Comparison of ENCODE assay signal across 20 cellular contexts in the genomic region with DNA sequence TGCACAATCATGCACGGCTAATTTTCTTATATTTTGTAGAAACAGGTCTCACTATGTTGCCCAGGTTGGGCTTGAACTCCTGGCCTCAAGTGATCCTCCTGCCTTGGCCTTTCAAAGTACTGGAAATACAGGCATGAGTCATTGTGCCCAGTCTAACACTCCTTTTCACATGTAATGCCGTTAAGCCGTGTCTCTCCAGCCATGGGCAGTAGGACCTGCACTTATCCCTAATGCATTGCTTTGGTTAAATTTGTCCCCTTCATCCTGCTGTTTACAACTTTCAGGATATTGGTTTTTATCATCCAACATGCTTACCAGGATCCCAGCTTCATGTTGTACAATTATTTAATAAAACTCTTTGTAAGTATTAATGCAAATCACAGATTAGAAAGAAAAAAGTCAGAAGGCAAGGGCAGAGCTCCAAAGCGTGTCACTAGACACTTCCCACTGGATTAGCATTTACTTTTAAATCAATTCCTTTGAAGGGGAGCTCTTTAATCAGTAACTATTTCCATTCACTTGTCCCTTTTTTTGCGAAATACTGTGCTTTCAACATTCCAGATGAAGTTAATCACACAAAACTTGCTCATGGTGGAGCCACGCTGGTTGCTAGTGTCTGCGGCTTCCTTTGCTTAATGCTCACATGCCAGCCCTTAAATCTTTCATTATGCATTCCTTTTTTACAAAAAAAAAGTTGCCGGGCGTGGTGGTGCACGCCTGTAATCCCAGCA.
"Had no signal": no experiment of that assay in that cellular context is flagged by ENCODE, and none has a peak within 500 bp of the region (broad histone marks: within the 10 kb centered on the region; RNA-seq: fewer than 3 reads in every experiment).

No MANE protein-coding gene starts in this region.

- DNase-seq: activated CD4-positive, alpha-beta T cell treated with anti-CD3 and anti-CD28 coated beads, Interleukin-2, amount 50 U/mL, for 1 hour; activated CD8-positive, alpha-beta memory T cell treated with anti-CD3 and anti-CD28 coated beads for 24 hours; activated CD8-positive, alpha-beta memory T cell treated with anti-CD3 and anti-CD28 coated beads, Interleukin-2, amount 50 U/mL, for 48 hours; activated gamma-delta T cell treated with Interleukin-2 at 50 U/mL for 16 hours; activated T-cell treated with anti-CD3 and anti-CD28 coated beads, Interleukin-2, amount 50 U/mL, for 72 hours; amniotic stem cell; body of pancreas; endodermal cell; hypothalamus; left lung; naive B cell; stimulated activated CD4-positive, alpha-beta T cell treated with anti-CD3 and anti-CD28 coated beads, Interleukin-2, amount 100 ng/mL, for 24 hours; stimulated activated naive CD4-positive, alpha-beta T cell treated with Interleukin-2 at 50 U/mL for 16 hours; substantia nigra; tibial artery had no signal

- H3K4me1 Mint-ChIP-seq: naive B cell, neural crest cell had no signal

- H3K9me3 ChIP-seq: body of pancreas, right atrium auricular region had no signal

- H3K36me3 Mint-ChIP-seq: activated naive CD8-positive, alpha-beta T cell had no signal

- H3K9me3 Mint-ChIP-seq: endodermal cell had no signal

- H3K27me3 ChIP-seq: body of pancreas, right atrium auricular region had no signal

- H3K36me3 ChIP-seq: left lung, right atrium auricular region, tibial artery had no signal

- H3K27ac ChIP-seq: body of pancreas, epithelial cell of prostate, left lung, right atrium auricular region, tibial artery had no signal

- H3K4me3 ChIP-seq: body of pancreas, left lung, right atrium auricular region, tibial artery had no signal

- H3K4me3 Mint-ChIP-seq: activated naive CD8-positive, alpha-beta T cell; activated T-cell treated with anti-CD3 and anti-CD28 coated beads, Interleukin-2, amount 50 U/mL, for 72 hours; endodermal cell; naive B cell; neural crest cell; T-helper 1 cell treated with Interleukin-12 subunit alpha and Interleukin-12 subunit beta and Interleukin-4 antibody, amounts not matched to agents 30 μg/mL and 1 μg/mL, for 36 hours had no signal

- H3K27me3 Mint-ChIP-seq: activated naive CD8-positive, alpha-beta T cell had no signal

- H3K27ac Mint-ChIP-seq: activated naive CD8-positive, alpha-beta T cell; activated T-cell treated with anti-CD3 and anti-CD28 coated beads, Interleukin-2, amount 50 U/mL, for 72 hours; endodermal cell; naive B cell; T-helper 1 cell treated with Interleukin-12 subunit alpha and Interleukin-12 subunit beta and Interleukin-4 antibody, amounts not matched to agents 30 μg/mL and 1 μg/mL, for 36 hours had no signal

- H3K4me1 ChIP-seq: body of pancreas, left lung, right atrium auricular region, tibial artery had no signal
